18 cellular contexts compared by ENCODE assay signal in genomic region chr21:15967661-15968060, GRCh38.
DNase-seq lines count a peak whose midpoint lies in the region; ATAC-seq, FAIRE-seq and TF ChIP-seq lines count a peak whose summit lies in the region.
"Had no signal": no experiment of that assay in that cellular context is flagged by ENCODE, and none has a peak within 500 bp of the region (broad histone marks: within the 10 kb centered on the region; RNA-seq: fewer than 3 reads in every experiment).

No MANE protein-coding gene starts in this region.

- H3K9me3 ChIP-seq in HUES64 (ENCODE audit: insufficient read depth, low read depth, low read length) = no peaks in the 10 kb centered on the region
- no peaks in the 10 kb centered on the region for H3K9me3 ChIP-seq in mesenchymal stem cell (ENCODE audit: control insufficient read depth, low read length)
- H3K9me3 ChIP-seq in upper lobe of right lung = no peaks in the 10 kb centered on the region

- DNase-seq in EL (peak; percentile 50), bronchial epithelial cell (ENCODE audit: low read depth) (peak; percentile 45), mesenchymal stem cell (peak; percentile 10), GM19239 (ENCODE audit: insufficient read length, low spot score) (no peak), upper lobe of right lung (no peak)
- no peak for DNase-seq in activated CD8-positive, alpha-beta T cell treated with anti-CD3 and anti-CD28 coated beads, Interleukin-2, amount 10 ng/mL, durations not matched to agents 7 days and 5 days
- no peak for DNase-seq in activated T-helper 2 cell treated with anti-CD3 and anti-CD28 coated beads, Interferon-gamma antibody, Interleukin-2, Interleukin-4, amounts not matched to agents 10 μg/mL and 5 μg/mL and 100 μg/mL, durations not matched to agents 14 hours and 24 hours and 36 hours (ENCODE audit: low spot score)
- DNase-seq: activated CD4-positive, alpha-beta T cell treated with anti-CD3 and anti-CD28 coated beads, Interleukin-2, amount 10 ng/mL, durations not matched to agents 24 days and 14 days; effector memory CD8-positive, alpha-beta T cell; glutamatergic neuron; left cardiac atrium; NCI-H1105; NCI-H2227 treated with DMSO at 0.1 percent for 48 hours; posterior cingulate gyrus; stimulated activated CD4-positive, alpha-beta T cell treated with anti-CD3 and anti-CD28 coated beads, Interleukin-15, amount 100 ng/mL, for 24 hours; substantia nigra; T1000 had no signal

- POLR2A ChIA-PET in activated CD8-positive, alpha-beta T cell treated with anti-CD3 and anti-CD28 coated beads, Interleukin-2, amount 10 ng/mL, durations not matched to agents 7 days and 5 days (lab: Charles Lee) = no interaction called here

- CTCF ChIA-PET in activated CD8-positive, alpha-beta T cell treated with anti-CD3 and anti-CD28 coated beads, Interleukin-2, amount 10 ng/mL, durations not matched to agents 7 days and 5 days (lab: Charles Lee) = no interaction called here

- H3K4me1 Mint-ChIP-seq in activated CD8-positive, alpha-beta T cell treated with anti-CD3 and anti-CD28 coated beads, Interleukin-2, amount 10 ng/mL, durations not matched to agents 7 days and 5 days (ENCODE audit: low read depth) = no peaks in the 10 kb centered on the region
- H3K4me1 Mint-ChIP-seq in activated T-helper 2 cell treated with anti-CD3 and anti-CD28 coated beads, Interferon-gamma antibody, Interleukin-2, Interleukin-4, amounts not matched to agents 10 μg/mL and 5 μg/mL and 100 μg/mL, durations not matched to agents 14 hours and 24 hours and 36 hours (ENCODE audit: low read depth) = no peaks in the 10 kb centered on the region
- H3K4me1 Mint-ChIP-seq: activated CD4-positive, alpha-beta T cell treated with anti-CD3 and anti-CD28 coated beads, Interleukin-2, amount 10 ng/mL, durations not matched to agents 24 days and 14 days had no signal

- no peak overlapping the region for H3K4me2 ChIP-seq in mesenchymal stem cell (ENCODE audit: low read length, poor library complexity, severe bottlenecking)

- H2BK12ac ChIP-seq in mesenchymal stem cell (ENCODE audit: low read length in 2 of 2) = no peak overlapping the region

- H3K27me3 Mint-ChIP-seq in activated CD8-positive, alpha-beta T cell treated with anti-CD3 and anti-CD28 coated beads, Interleukin-2, amount 10 ng/mL, durations not matched to agents 7 days and 5 days (ENCODE audit: low read depth) = no peaks in the 10 kb centered on the region
- no peaks in the 10 kb centered on the region for H3K27me3 Mint-ChIP-seq in activated T-helper 2 cell treated with anti-CD3 and anti-CD28 coated beads, Interferon-gamma antibody, Interleukin-2, Interleukin-4, amounts not matched to agents 10 μg/mL and 5 μg/mL and 100 μg/mL, durations not matched to agents 14 hours and 24 hours and 36 hours (ENCODE audit: low read depth)

- no peak overlapping the region for H3K4ac ChIP-seq in mesenchymal stem cell (ENCODE audit: low read depth in 1 of 2, low read length in 2 of 2)

- TF ChIP-seq CTCF in bronchial epithelial cell (IDR thresholded peaks at IDR 0.05; ENCODE audit: insufficient read depth, low read length, severe bottlenecking) (no peak), upper lobe of right lung (IDR thresholded peaks at IDR 0.05) (no peak)

- no peaks in the 10 kb centered on the region for H3K36me3 Mint-ChIP-seq in activated CD8-positive, alpha-beta T cell treated with anti-CD3 and anti-CD28 coated beads, Interleukin-2, amount 10 ng/mL, durations not matched to agents 7 days and 5 days (ENCODE audit: low read depth)
- no peaks in the 10 kb centered on the region for H3K36me3 Mint-ChIP-seq in activated T-helper 2 cell treated with anti-CD3 and anti-CD28 coated beads, Interferon-gamma antibody, Interleukin-2, Interleukin-4, amounts not matched to agents 10 μg/mL and 5 μg/mL and 100 μg/mL, durations not matched to agents 14 hours and 24 hours and 36 hours (ENCODE audit: low read depth)

- H3K27ac Mint-ChIP-seq in activated CD8-positive, alpha-beta T cell treated with anti-CD3 and anti-CD28 coated beads, Interleukin-2, amount 10 ng/mL, durations not matched to agents 7 days and 5 days = no peak overlapping the region
- no peak overlapping the region for H3K27ac Mint-ChIP-seq in activated T-helper 2 cell treated with anti-CD3 and anti-CD28 coated beads, Interferon-gamma antibody, Interleukin-2, Interleukin-4, amounts not matched to agents 10 μg/mL and 5 μg/mL and 100 μg/mL, durations not matched to agents 14 hours and 24 hours and 36 hours
- H3K27ac Mint-ChIP-seq: activated CD4-positive, alpha-beta T cell treated with anti-CD3 and anti-CD28 coated beads, Interleukin-2, amount 10 ng/mL, durations not matched to agents 24 days and 14 days; effector memory CD8-positive, alpha-beta T cell had no signal

- FAIRE-seq in bronchial epithelial cell (lab: Jason Lieb, UNC) (no peak), GM19239 (lab: Jason Lieb, UNC) (no peak)

- no peak overlapping the region for H2BK120ac ChIP-seq in mesenchymal stem cell (ENCODE audit: low read depth, low read length)

- H3K27me3 ChIP-seq in HUES64 (ENCODE audit: insufficient read depth, low read length) (no peaks in the 10 kb centered on the region), bronchial epithelial cell (ENCODE audit: control insufficient read depth, insufficient read depth, low read length) (no peaks in the 10 kb centered on the region), mesenchymal stem cell (ENCODE audit: control insufficient read depth in 1 of 2, insufficient read depth in 1 of 2, low read length in 2 of 2) (no peaks in the 10 kb centered on the region), upper lobe of right lung (no peaks in the 10 kb centered on the region)

- H3K79me1 ChIP-seq in mesenchymal stem cell (replicated peaks; ENCODE audit: low read length, poor library complexity, severe bottlenecking) = no peaks in the 10 kb centered on the region

- WGBS in HUES64 = 88% methylated on average over 5 of the region's 5 CpGs
- 26% methylated on average over 1 of the region's 5 CpGs for WGBS in mesenchymal stem cell

- H3K9ac ChIP-seq in HUES64 (ENCODE audit: low read depth, low read length) (no peak overlapping the region), mesenchymal stem cell (ENCODE audit: low read length) (no peak overlapping the region)

- H4K91ac ChIP-seq in mesenchymal stem cell (ENCODE audit: low read length) = no peak overlapping the region

- H3K14ac ChIP-seq in mesenchymal stem cell (ENCODE audit: low read length in 2 of 2) = no peak overlapping the region

- no peak overlapping the region for H2BK5ac ChIP-seq in mesenchymal stem cell (ENCODE audit: low read depth, low read length, poor library complexity, severe bottlenecking)

- intact Hi-C loops in upper lobe of right lung (cut with DNase I) = no loop called here
- intact Hi-C loops in activated T-helper 2 cell treated with anti-CD3 and anti-CD28 coated beads, Interferon-gamma antibody, Interleukin-2, Interleukin-4, amounts not matched to agents 10 μg/mL and 5 μg/mL and 100 μg/mL, durations not matched to agents 14 hours and 24 hours and 36 hours (cut with micrococcal nuclease) = no loop called here

- H3K4me3 ChIP-seq in HUES64 (ENCODE audit: low read length) (no peak overlapping the region), bronchial epithelial cell (ENCODE audit: low read depth, low read length) (no peak overlapping the region), mesenchymal stem cell (ENCODE audit: insufficient read depth in 1 of 2, low read depth in 1 of 2, low read length in 2 of 2) (no peak overlapping the region), upper lobe of right lung (no peak overlapping the region)

- no peak overlapping the region for H2AFZ ChIP-seq in mesenchymal stem cell (ENCODE audit: low read depth, low read length)

- H3K18ac ChIP-seq in mesenchymal stem cell (ENCODE audit: low read depth in 1 of 2, low read length in 2 of 2) = no peak overlapping the region

- no peaks in the 10 kb centered on the region; the same call in 1 of the 2 replicates for H3K4me1 ChIP-seq in HUES64 (ENCODE audit: insufficient read depth, low read length)
- peaks cover 4% of the 10 kb centered on the region for H3K4me1 ChIP-seq in mesenchymal stem cell (ENCODE audit: control insufficient read depth, insufficient read depth, low read depth, low read length)
- H3K4me1 ChIP-seq in upper lobe of right lung = no peaks in the 10 kb centered on the region

- no peak overlapping the region for H2AK5ac ChIP-seq in mesenchymal stem cell (ENCODE audit: low read length, severe bottlenecking)

- no peak overlapping the region for H3K23ac ChIP-seq in mesenchymal stem cell (ENCODE audit: low read length in 2 of 2)

- H3K4me3 Mint-ChIP-seq in activated CD8-positive, alpha-beta T cell treated with anti-CD3 and anti-CD28 coated beads, Interleukin-2, amount 10 ng/mL, durations not matched to agents 7 days and 5 days = no peak overlapping the region
- H3K4me3 Mint-ChIP-seq in activated T-helper 2 cell treated with anti-CD3 and anti-CD28 coated beads, Interferon-gamma antibody, Interleukin-2, Interleukin-4, amounts not matched to agents 10 μg/mL and 5 μg/mL and 100 μg/mL, durations not matched to agents 14 hours and 24 hours and 36 hours (ENCODE audit: low read depth) = no peak overlapping the region
- H3K4me3 Mint-ChIP-seq: activated CD4-positive, alpha-beta T cell treated with anti-CD3 and anti-CD28 coated beads, Interleukin-2, amount 10 ng/mL, durations not matched to agents 24 days and 14 days; effector memory CD8-positive, alpha-beta T cell had no signal

- H2BK15ac ChIP-seq in mesenchymal stem cell (ENCODE audit: low read depth, poor library complexity, severe bottlenecking) = no peak overlapping the region

- ATAC-seq in activated CD8-positive, alpha-beta T cell treated with anti-CD3 and anti-CD28 coated beads, Interleukin-2, amount 10 ng/mL, durations not matched to agents 7 days and 5 days = no peak
- ATAC-seq in upper lobe of right lung = no peak
- ATAC-seq: effector memory CD8-positive, alpha-beta T cell; left cardiac atrium had no signal

- H3K27ac ChIP-seq in HUES64 (ENCODE audit: low read depth, low read length) (0 out of 2 replicates have a peak overlapping the region, but pooled peaks have one; percentile 31), mesenchymal stem cell (ENCODE audit: low read length, poor library complexity, severe bottlenecking) (peak overlapping the region; percentile 43), upper lobe of right lung (no peak overlapping the region)

- H3K9me3 Mint-ChIP-seq in activated CD8-positive, alpha-beta T cell treated with anti-CD3 and anti-CD28 coated beads, Interleukin-2, amount 10 ng/mL, durations not matched to agents 7 days and 5 days (ENCODE audit: insufficient read depth) = no peaks in the 10 kb centered on the region
- H3K9me3 Mint-ChIP-seq in activated T-helper 2 cell treated with anti-CD3 and anti-CD28 coated beads, Interferon-gamma antibody, Interleukin-2, Interleukin-4, amounts not matched to agents 10 μg/mL and 5 μg/mL and 100 μg/mL, durations not matched to agents 14 hours and 24 hours and 36 hours = no peaks in the 10 kb centered on the region
- H3K9me3 Mint-ChIP-seq: effector memory CD8-positive, alpha-beta T cell had no signal

- H3K36me3 ChIP-seq in HUES64 (ENCODE audit: insufficient read depth, low read length) (no peaks in the 10 kb centered on the region), bronchial epithelial cell (ENCODE audit: control insufficient read depth, insufficient read depth, low read length) (no peaks in the 10 kb centered on the region), mesenchymal stem cell (ENCODE audit: control insufficient read depth in 1 of 2, insufficient read depth in 2 of 2, low read depth in 1 of 2, low read length in 2 of 2) (no peaks in the 10 kb centered on the region), upper lobe of right lung (no peaks in the 10 kb centered on the region)

- no peak overlapping the region for H4K8ac ChIP-seq in mesenchymal stem cell (ENCODE audit: low read length)

Comparison
In these comparisons a context has a peak if more than half of its experiments do, and no peak if none do; other contexts are left out.
1. DNase-seq: peak in EL (single experiment), bronchial epithelial cell (single experiment) and mesenchymal stem cell (single experiment); none in GM19239 (single experiment), activated CD8-positive, alpha-beta T cell treated with anti-CD3 and anti-CD28 coated beads, Interleukin-2, amount 10 ng/mL, durations not matched to agents 7 days and 5 days (single experiment), upper lobe of right lung (single experiment) and activated T-helper 2 cell treated with anti-CD3 and anti-CD28 coated beads, Interferon-gamma antibody, Interleukin-2, Interleukin-4, amounts not matched to agents 10 μg/mL and 5 μg/mL and 100 μg/mL, durations not matched to agents 14 hours and 24 hours and 36 hours (single experiment).